17 cellular contexts compared by ENCODE assay signal in genomic region chr10:62270020-62270419, GRCh38. TPM values are rescaled to one million over a fixed set of nuclear protein-coding genes. Genes with fewer than 3 reads are reported as not detected.
DNase-seq lines count a peak whose midpoint lies in the region; ATAC-seq and TF ChIP-seq lines count a peak whose summit lies in the region.
"Had no signal": no experiment of that assay in that cellular context is flagged by ENCODE, and none has a peak within 500 bp of the region (broad histone marks: within the 10 kb centered on the region; RNA-seq: fewer than 3 reads in every experiment).

No MANE protein-coding gene starts in this region.

- H3K36me3 ChIP-seq in HEK293 (ENCODE audit: control insufficient read depth in 2 of 2, insufficient read depth in 1 of 2, low read length in 2 of 2) (no peaks in the 10 kb centered on the region), tibial nerve (no peaks in the 10 kb centered on the region)
- H3K36me3 ChIP-seq: stomach had no signal

- WGBS in tibial nerve, 2 donors = 92 to 96% methylated on average over 4 of the region's 4 CpGs

- no peak overlapping the region for H3K4me3 ChIP-seq in HEK293 (ENCODE audit: low read depth, low read length)
- H3K4me3 ChIP-seq in tibial nerve = no peak overlapping the region
- H3K4me3 ChIP-seq: GM12878 had no signal

- peaks cover 36% of the 10 kb centered on the region for H3K27me3 Mint-ChIP-seq in activated CD4-positive, alpha-beta T cell treated with anti-CD3 and anti-CD28 coated beads, Interleukin-2, amount 10 ng/mL, durations not matched to agents 24 days and 14 days
- H3K27me3 Mint-ChIP-seq in activated CD4-positive, alpha-beta T cell treated with anti-CD3 and anti-CD28 coated beads, Interleukin-2, amount 10 ng/mL, durations not matched to agents 7 days and 5 days = peaks cover 39% of the 10 kb centered on the region
- peaks cover 7% of the 10 kb centered on the region for H3K27me3 Mint-ChIP-seq in activated CD4-positive, alpha-beta memory T cell treated with anti-CD3 and anti-CD28 coated beads for 36 hours
- no peaks in the 10 kb centered on the region for H3K27me3 Mint-ChIP-seq in nephron (ENCODE audit: low read depth)

- H3K4me3 Mint-ChIP-seq in activated CD4-positive, alpha-beta T cell treated with anti-CD3 and anti-CD28 coated beads, Interleukin-2, amount 10 ng/mL, durations not matched to agents 24 days and 14 days = peak overlapping the region; percentile 86
- no peak overlapping the region for H3K4me3 Mint-ChIP-seq in activated CD4-positive, alpha-beta T cell treated with anti-CD3 and anti-CD28 coated beads, Interleukin-2, amount 10 ng/mL, durations not matched to agents 7 days and 5 days
- peak overlapping the region; percentile 11 for H3K4me3 Mint-ChIP-seq in activated CD4-positive, alpha-beta memory T cell treated with anti-CD3 and anti-CD28 coated beads for 36 hours
- peak overlapping the region; percentile 75 to 91 (median 80) for H3K4me3 Mint-ChIP-seq in nephron

- TF ChIP-seq EP300 in tibial nerve (IDR thresholded peaks at IDR 0.05) = no peak

- no peak overlapping the region for H3K27ac Mint-ChIP-seq in activated CD4-positive, alpha-beta T cell treated with anti-CD3 and anti-CD28 coated beads, Interleukin-2, amount 10 ng/mL, durations not matched to agents 24 days and 14 days
- no peak overlapping the region for H3K27ac Mint-ChIP-seq in activated CD4-positive, alpha-beta T cell treated with anti-CD3 and anti-CD28 coated beads, Interleukin-2, amount 10 ng/mL, durations not matched to agents 7 days and 5 days
- no peak overlapping the region for H3K27ac Mint-ChIP-seq in activated CD4-positive, alpha-beta memory T cell treated with anti-CD3 and anti-CD28 coated beads for 36 hours
- H3K27ac Mint-ChIP-seq in nephron = peak overlapping the region in 2 of 3 experiments; percentile 50 to 59

- H3K27me3 ChIP-seq in tibial nerve = peaks cover 0 to 4% of the 10 kb centered on the region in 2 donors

- peaks cover 8% of the 10 kb centered on the region for H3K4me1 ChIP-seq in HEK293 (ENCODE audit: control insufficient read depth, insufficient read depth, low read length)
- H3K4me1 ChIP-seq in tibial nerve = peaks cover 0 to 17% (median 5%) of the 10 kb centered on the region in 4 donors

- TF ChIP-seq POLR2A in tibial nerve (IDR thresholded peaks at IDR 0.05) = no peak

- H3K9me3 ChIP-seq in HEK293 (ENCODE audit: control insufficient read depth, insufficient read depth, low read depth, low read length) (no peaks in the 10 kb centered on the region), tibial nerve (no peaks in the 10 kb centered on the region)
- H3K9me3 ChIP-seq: stomach had no signal

- no peak for ATAC-seq in HG03159 (IDR thresholded peaks at IDR 0.05; ENCODE audit: unreplicated experiment)
- ATAC-seq: GM12878 had no signal

- POLR2A ChIA-PET in activated CD4-positive, alpha-beta T cell treated with anti-CD3 and anti-CD28 coated beads, Interleukin-2, amount 10 ng/mL, durations not matched to agents 7 days and 5 days (lab: Charles Lee) = no interaction called here
- POLR2A ChIA-PET in HEK293 (lab: Yijun Ruan, JAX) = no interaction called here
- POLR2A ChIA-PET in activated CD4-positive, alpha-beta memory T cell treated with anti-CD3 and anti-CD28 coated beads for 36 hours (lab: Charles Lee) = no interaction called here

- no peak overlapping the region for H3K27ac ChIP-seq in HEK293 (ENCODE audit: extremely low read depth, low read depth, low read length)
- H3K27ac ChIP-seq in tibial nerve = no peak overlapping the region
- H3K27ac ChIP-seq: KMS-11, stomach had no signal

- no peak for TF ChIP-seq CTCF in HEK293 (tag by site-specific recombination; IDR thresholded peaks at IDR 0.05)
- no peak for TF ChIP-seq CTCF in nephron (IDR thresholded peaks at IDR 0.05; ENCODE audit: unreplicated experiment in 3 of 3)
- no peak for TF ChIP-seq CTCF in tibial nerve (IDR thresholded peaks at IDR 0.05)

- peaks cover 15% of the 10 kb centered on the region for H3K4me1 Mint-ChIP-seq in activated CD4-positive, alpha-beta T cell treated with anti-CD3 and anti-CD28 coated beads, Interleukin-2, amount 10 ng/mL, durations not matched to agents 24 days and 14 days
- peaks cover 22% of the 10 kb centered on the region for H3K4me1 Mint-ChIP-seq in activated CD4-positive, alpha-beta T cell treated with anti-CD3 and anti-CD28 coated beads, Interleukin-2, amount 10 ng/mL, durations not matched to agents 7 days and 5 days
- peaks cover 21% of the 10 kb centered on the region for H3K4me1 Mint-ChIP-seq in activated CD4-positive, alpha-beta memory T cell treated with anti-CD3 and anti-CD28 coated beads for 36 hours (ENCODE audit: low read depth)
- peaks cover 15% of the 10 kb centered on the region for H3K4me1 Mint-ChIP-seq in nephron

- intact Hi-C loops in activated CD4-positive, alpha-beta T cell treated with anti-CD3 and anti-CD28 coated beads, Interleukin-2, amount 10 ng/mL, durations not matched to agents 24 days and 14 days (cut with micrococcal nuclease) = no loop called here
- intact Hi-C loops in activated CD4-positive, alpha-beta memory T cell treated with anti-CD3 and anti-CD28 coated beads for 36 hours (cut with micrococcal nuclease) = no loop called here

- no peak for DNase-seq in activated CD4-positive, alpha-beta T cell treated with anti-CD3 and anti-CD28 coated beads, Interleukin-2, amount 10 ng/mL, durations not matched to agents 24 days and 14 days
- DNase-seq in activated CD4-positive, alpha-beta T cell treated with anti-CD3 and anti-CD28 coated beads, Interleukin-2, amount 10 ng/mL, durations not matched to agents 7 days and 5 days = no peak
- peak; percentile 24 for DNase-seq in activated CD4-positive, alpha-beta memory T cell treated with anti-CD3 and anti-CD28 coated beads for 36 hours
- DNase-seq in OCI-M2 (lab: John Stamatoyannopoulos, UW; ENCODE audit: unreplicated experiment) (no peak), tibial nerve (ENCODE audit: low spot score in 2 of 2) (no peak)
- DNase-seq: ACHN; activated CD4-positive, alpha-beta T cell treated with anti-CD3 and anti-CD28 coated beads for 1 hour; cortex of kidney; NCI-H1105 treated with DMSO at 0.1 percent for 48 hours; SIG-M5; stimulated activated CD4-positive, alpha-beta T cell treated with anti-CD3 and anti-CD28 coated beads, Interleukin-12 subunit alpha, Interleukin-12 subunit beta, amount 100 ng/mL, for 4 hours; stomach had no signal

- CTCF ChIA-PET in activated CD4-positive, alpha-beta T cell treated with anti-CD3 and anti-CD28 coated beads, Interleukin-2, amount 10 ng/mL, durations not matched to agents 7 days and 5 days (lab: Charles Lee) = interaction anchor here (1.2 to 1.6 kb wide), 2 partner anchors 8 to 219 kb away, joined by 3 to 4 read pairs; no protein-coding TSS in a partner anchor
- CTCF ChIA-PET in HEK293 (lab: Yijun Ruan, JAX) = interaction anchor here (0.6 kb wide), 1 partner anchor 422 kb away, joined by 3 read pairs; no protein-coding TSS in a partner anchor
- CTCF ChIA-PET in activated CD4-positive, alpha-beta memory T cell treated with anti-CD3 and anti-CD28 coated beads for 36 hours (lab: Charles Lee) = interaction anchor here (1.8 kb wide), 1 partner anchor 231 kb away, joined by 6 read pairs; no protein-coding TSS in a partner anchor

- no peaks in the 10 kb centered on the region for H3K9me3 Mint-ChIP-seq in activated CD4-positive, alpha-beta T cell treated with anti-CD3 and anti-CD28 coated beads, Interleukin-2, amount 10 ng/mL, durations not matched to agents 24 days and 14 days
- H3K9me3 Mint-ChIP-seq in activated CD4-positive, alpha-beta T cell treated with anti-CD3 and anti-CD28 coated beads, Interleukin-2, amount 10 ng/mL, durations not matched to agents 7 days and 5 days = no peaks in the 10 kb centered on the region
- H3K9me3 Mint-ChIP-seq in activated CD4-positive, alpha-beta memory T cell treated with anti-CD3 and anti-CD28 coated beads for 36 hours = no peaks in the 10 kb centered on the region
- H3K9me3 Mint-ChIP-seq in nephron = no peaks in the 10 kb centered on the region

- no peaks in the 10 kb centered on the region for H3K36me3 Mint-ChIP-seq in activated CD4-positive, alpha-beta T cell treated with anti-CD3 and anti-CD28 coated beads, Interleukin-2, amount 10 ng/mL, durations not matched to agents 24 days and 14 days (ENCODE audit: low read depth)
- no peaks in the 10 kb centered on the region for H3K36me3 Mint-ChIP-seq in activated CD4-positive, alpha-beta T cell treated with anti-CD3 and anti-CD28 coated beads, Interleukin-2, amount 10 ng/mL, durations not matched to agents 7 days and 5 days (ENCODE audit: low read depth)
- H3K36me3 Mint-ChIP-seq in activated CD4-positive, alpha-beta memory T cell treated with anti-CD3 and anti-CD28 coated beads for 36 hours = no peaks in the 10 kb centered on the region
- H3K36me3 Mint-ChIP-seq in nephron (ENCODE audit: low read depth) = no peaks in the 10 kb centered on the region

TF ChIP-seq in HEK293, 187 proteins besides CTCF, POLR2A, EP300 and RAD21 (continues in another document):
- TF ChIP-seq SP7 (tag by site-specific recombination; IDR thresholded peaks at IDR 0.05) = peak; percentile 60
- TF ChIP-seq KLF9 (tag by site-specific recombination; IDR thresholded peaks at IDR 0.05; ENCODE audit: low read depth) = no peak
- TF ChIP-seq ZNF660 (tag by site-specific recombination; IDR thresholded peaks at IDR 0.05) = no peak
- TF ChIP-seq ZNF366 (tag by site-specific recombination; conservative IDR thresholded peaks at IDR 0.05) = 0 out of 2 replicates have a peak, but pooled peaks have one; percentile 13
- TF ChIP-seq ZBTB20 (tag by site-specific recombination; IDR thresholded peaks at IDR 0.05) = peak; percentile 68; the same call in 1 of the 2 replicates
- no peak for TF ChIP-seq HOXA7 (CRISPR knock-in tag; IDR thresholded peaks at IDR 0.05; ENCODE audit: borderline replicate concordance)
- TF ChIP-seq ZEB2 (tag by site-specific recombination; IDR thresholded peaks at IDR 0.05) = no peak
- no peak for TF ChIP-seq ZNF837 (tag by site-specific recombination; IDR thresholded peaks at IDR 0.05)
- TF ChIP-seq ZNF362 (tag by site-specific recombination; IDR thresholded peaks at IDR 0.05) = no peak

RNA-seq across cellular contexts. Expression of gene RTKN2, which starts 1.4 kb away (rescaled TPM):
- 2.7 and 3.4 TPM in 2 replicates for total RNA-seq in activated CD4-positive, alpha-beta T cell treated with anti-CD3 and anti-CD28 coated beads, Interleukin-2, amount 10 ng/mL, durations not matched to agents 24 days and 14 days
- total RNA-seq in activated CD4-positive, alpha-beta T cell treated with anti-CD3 and anti-CD28 coated beads, Interleukin-2, amount 10 ng/mL, durations not matched to agents 7 days and 5 days = 1 to 10 TPM; 8.5 to 8.8 TPM
- total RNA-seq in activated CD4-positive, alpha-beta memory T cell treated with anti-CD3 and anti-CD28 coated beads for 36 hours = 1 to 10 TPM; 5.1 to 5.9 TPM
- under 1 TPM in 1 of 4 donors, not detected in 3; 0.30 TPM for total RNA-seq in tibial nerve

Comparison
In these comparisons a context has a peak if more than half of its experiments do, and no peak if none do; other contexts are left out.
1. H3K27ac Mint-ChIP-seq: peak in nephron (2 of 3); none in activated CD4-positive, alpha-beta T cell treated with anti-CD3 and anti-CD28 coated beads, Interleukin-2, amount 10 ng/mL, durations not matched to agents 24 days and 14 days (single experiment), activated CD4-positive, alpha-beta T cell treated with anti-CD3 and anti-CD28 coated beads, Interleukin-2, amount 10 ng/mL, durations not matched to agents 7 days and 5 days (single experiment) and activated CD4-positive, alpha-beta memory T cell treated with anti-CD3 and anti-CD28 coated beads for 36 hours (single experiment).